ENCODE assay signal across 11 cellular contexts in genomic region chr2:222582931-222583330, GRCh38.
DNase-seq lines count a peak whose midpoint lies in the region; ATAC-seq and TF ChIP-seq lines count a peak whose summit lies in the region.
"Had no signal": no experiment of that assay in that cellular context is flagged by ENCODE, and none has a peak within 500 bp of the region (broad histone marks: within the 10 kb centered on the region; RNA-seq: fewer than 3 reads in every experiment).

No MANE protein-coding gene starts in this region.

- DNase-seq in DMS53 (lab: John Stamatoyannopoulos, UW) (peak; percentile 8), DMS53 treated with DMSO at 0.1 percent for 48 hours (lab: John Stamatoyannopoulos, UW; ENCODE audit: unreplicated experiment) (no peak), neural crest cell (ENCODE audit: low read depth, low spot score) (no peak), LoVo (ENCODE audit: low spot score) (no peak), globus pallidus (ENCODE audit: low spot score) (no peak)
- no peak for DNase-seq in activated T-helper 1 cell treated with anti-CD3 and anti-CD28 coated beads, Interleukin-12 subunit alpha, Interleukin-12 subunit beta, Interleukin-2, Interleukin-4 antibody, amounts not matched to agents 30 ng/mL and 10 ng/mL and 1 ng/mL, durations not matched to agents 14 hours and 24 hours and 36 hours (ENCODE audit: low spot score)
- DNase-seq: activated T-cell treated with anti-CD3 and anti-CD28 coated beads for 4 hours, NCI-H345 had no signal

- peaks cover 20% of the 10 kb centered on the region for H3K36me3 Mint-ChIP-seq in activated T-helper 1 cell treated with anti-CD3 and anti-CD28 coated beads, Interleukin-12 subunit alpha, Interleukin-12 subunit beta, Interleukin-2, Interleukin-4 antibody, amounts not matched to agents 30 ng/mL and 10 ng/mL and 1 ng/mL, durations not matched to agents 14 hours and 24 hours and 36 hours (ENCODE audit: low read depth)
- peaks cover 46% of the 10 kb centered on the region for H3K36me3 Mint-ChIP-seq in neural crest cell (ENCODE audit: low read depth)

- ATAC-seq in HG03060 (IDR thresholded peaks at IDR 0.05; ENCODE audit: low read depth, unreplicated experiment) = peak; percentile 47
- ATAC-seq in GM21360 (IDR thresholded peaks at IDR 0.05; ENCODE audit: unreplicated experiment) = no peak
- ATAC-seq: stimulated activated effector memory CD8-positive, alpha-beta T cell treated with anti-CD3 and anti-CD28 coated beads, Interleukin-12 subunit alpha, Interleukin-12 subunit beta, amount 100 ng/mL, for 72 hours had no signal

- peak; percentile 55 for TF ChIP-seq CTCF in neural crest cell (conservative IDR thresholded peaks at IDR 0.05)

- intact Hi-C loops in activated T-helper 1 cell treated with anti-CD3 and anti-CD28 coated beads, Interleukin-12 subunit alpha, Interleukin-12 subunit beta, Interleukin-2, Interleukin-4 antibody, amounts not matched to agents 30 ng/mL and 10 ng/mL and 1 ng/mL, durations not matched to agents 14 hours and 24 hours and 36 hours (cut with micrococcal nuclease) = no loop called here

- H3K27me3 Mint-ChIP-seq in activated T-helper 1 cell treated with anti-CD3 and anti-CD28 coated beads, Interleukin-12 subunit alpha, Interleukin-12 subunit beta, Interleukin-2, Interleukin-4 antibody, amounts not matched to agents 30 ng/mL and 10 ng/mL and 1 ng/mL, durations not matched to agents 14 hours and 24 hours and 36 hours (ENCODE audit: insufficient read depth) = no peaks in the 10 kb centered on the region
- H3K27me3 Mint-ChIP-seq in neural crest cell (ENCODE audit: low read depth) = no peaks in the 10 kb centered on the region

- no peaks in the 10 kb centered on the region for H3K9me3 Mint-ChIP-seq in activated T-helper 1 cell treated with anti-CD3 and anti-CD28 coated beads, Interleukin-12 subunit alpha, Interleukin-12 subunit beta, Interleukin-2, Interleukin-4 antibody, amounts not matched to agents 30 ng/mL and 10 ng/mL and 1 ng/mL, durations not matched to agents 14 hours and 24 hours and 36 hours
- peaks cover 12% of the 10 kb centered on the region for H3K9me3 Mint-ChIP-seq in neural crest cell
- H3K9me3 Mint-ChIP-seq: stimulated activated effector memory CD8-positive, alpha-beta T cell treated with anti-CD3 and anti-CD28 coated beads, Interleukin-12 subunit alpha, Interleukin-12 subunit beta, amount 100 ng/mL, for 72 hours had no signal

- peak overlapping the region; percentile 49 for H3K27ac Mint-ChIP-seq in activated T-helper 1 cell treated with anti-CD3 and anti-CD28 coated beads, Interleukin-12 subunit alpha, Interleukin-12 subunit beta, Interleukin-2, Interleukin-4 antibody, amounts not matched to agents 30 ng/mL and 10 ng/mL and 1 ng/mL, durations not matched to agents 14 hours and 24 hours and 36 hours
- no peak overlapping the region for H3K27ac Mint-ChIP-seq in neural crest cell (ENCODE audit: unreplicated experiment)
- H3K27ac Mint-ChIP-seq: stimulated activated effector memory CD8-positive, alpha-beta T cell treated with anti-CD3 and anti-CD28 coated beads, Interleukin-12 subunit alpha, Interleukin-12 subunit beta, amount 100 ng/mL, for 72 hours had no signal

- no peaks in the 10 kb centered on the region for H3K4me1 Mint-ChIP-seq in activated T-helper 1 cell treated with anti-CD3 and anti-CD28 coated beads, Interleukin-12 subunit alpha, Interleukin-12 subunit beta, Interleukin-2, Interleukin-4 antibody, amounts not matched to agents 30 ng/mL and 10 ng/mL and 1 ng/mL, durations not matched to agents 14 hours and 24 hours and 36 hours (ENCODE audit: low read depth)
- H3K4me1 Mint-ChIP-seq in neural crest cell = no peaks in the 10 kb centered on the region

- no peak overlapping the region for H3K4me3 Mint-ChIP-seq in activated T-helper 1 cell treated with anti-CD3 and anti-CD28 coated beads, Interleukin-12 subunit alpha, Interleukin-12 subunit beta, Interleukin-2, Interleukin-4 antibody, amounts not matched to agents 30 ng/mL and 10 ng/mL and 1 ng/mL, durations not matched to agents 14 hours and 24 hours and 36 hours
- H3K4me3 Mint-ChIP-seq in neural crest cell = no peak overlapping the region
- H3K4me3 Mint-ChIP-seq: stimulated activated effector memory CD8-positive, alpha-beta T cell treated with anti-CD3 and anti-CD28 coated beads, Interleukin-12 subunit alpha, Interleukin-12 subunit beta, amount 100 ng/mL, for 72 hours had no signal
